In the genomic region with DNA sequence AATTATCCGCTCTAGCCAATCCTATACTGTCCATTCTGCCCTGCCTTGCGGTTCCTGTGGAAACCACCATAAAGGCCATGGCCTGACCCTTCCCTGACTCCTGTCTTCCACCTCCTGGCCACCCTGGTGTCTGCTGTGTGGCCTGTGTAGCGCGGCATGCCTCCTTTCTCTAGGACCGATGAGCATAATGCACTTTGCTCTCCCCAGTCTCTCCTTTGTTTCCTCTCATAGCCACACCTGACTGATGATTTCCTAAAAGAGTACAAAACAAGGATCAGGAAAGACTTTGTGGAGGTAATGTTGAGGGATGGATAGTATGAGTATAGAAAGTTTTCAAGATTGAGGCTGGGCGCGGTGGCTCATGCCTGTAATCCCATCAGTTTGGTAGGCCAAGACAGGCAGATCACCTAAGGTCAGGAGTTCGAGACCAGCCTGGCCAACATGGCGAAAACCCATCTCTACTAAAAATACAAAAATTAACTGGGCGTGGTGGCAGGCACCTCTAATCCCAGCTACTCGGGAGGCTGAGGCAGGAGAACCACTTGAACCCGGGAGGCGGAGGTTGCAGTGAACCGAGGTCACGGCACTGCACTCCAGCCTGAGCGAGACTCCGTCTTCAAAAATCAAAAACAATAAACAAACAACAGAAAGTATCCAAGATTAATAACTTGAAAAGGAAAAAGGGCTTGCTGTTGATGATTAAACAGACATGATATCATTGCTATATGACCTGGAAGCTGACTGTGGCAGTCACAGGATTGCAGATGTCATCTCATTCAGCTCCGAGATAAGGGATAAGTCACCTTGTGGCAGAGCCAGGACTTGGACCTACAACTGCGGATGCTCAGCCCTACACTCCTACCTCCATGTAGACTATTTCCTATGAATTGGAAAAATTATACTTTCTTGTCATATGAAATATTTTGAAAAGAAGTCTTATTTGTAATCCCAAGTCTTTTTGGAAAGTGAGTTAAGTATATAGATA, we compare ENCODE assay signal across 1 cellular context.
TF ChIP-seq lines count a peak whose summit lies in the region.

No MANE protein-coding gene starts in this region.

TF ChIP-seq in HepG2, 621 proteins besides CTCF, POLR2A, EP300 and RAD21 (continued from another document and continues in another):
- peak; percentile 96 for TF ChIP-seq RARA (CRISPR knock-in tag; IDR thresholded peaks at IDR 0.05)
- no peak for TF ChIP-seq NR2F2 (IDR thresholded peaks at IDR 0.05; ENCODE audit: borderline replicate concordance, low read depth)
- no peak for TF ChIP-seq MBNL3 (CRISPR knock-in tag; conservative IDR thresholded peaks at IDR 0.05)
- TF ChIP-seq ZNF331 (CRISPR knock-in tag; IDR thresholded peaks at IDR 0.05), result peak; percentile 74
- TF ChIP-seq, protein P1, sequence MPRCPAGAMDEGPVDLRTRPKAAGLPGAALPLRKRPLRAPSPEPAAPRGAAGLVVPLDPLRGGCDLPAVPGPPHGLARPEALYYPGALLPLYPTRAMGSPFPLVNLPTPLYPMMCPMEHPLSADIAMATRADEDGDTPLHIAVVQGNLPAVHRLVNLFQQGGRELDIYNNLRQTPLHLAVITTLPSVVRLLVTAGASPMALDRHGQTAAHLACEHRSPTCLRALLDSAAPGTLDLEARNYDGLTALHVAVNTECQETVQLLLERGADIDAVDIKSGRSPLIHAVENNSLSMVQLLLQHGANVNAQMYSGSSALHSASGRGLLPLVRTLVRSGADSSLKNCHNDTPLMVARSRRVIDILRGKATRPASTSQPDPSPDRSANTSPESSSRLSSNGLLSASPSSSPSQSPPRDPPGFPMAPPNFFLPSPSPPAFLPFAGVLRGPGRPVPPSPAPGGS (CRISPR knock-in tag; IDR thresholded peaks at IDR 0.05), result no peak
- TF ChIP-seq KLF13 (CRISPR knock-in tag; IDR thresholded peaks at IDR 0.05), result no peak
- no peak for TF ChIP-seq ZNF776 (CRISPR knock-in tag; IDR thresholded peaks at IDR 0.05)
- TF ChIP-seq FOXM1 (CRISPR knock-in tag; IDR thresholded peaks at IDR 0.05), result no peak
- no peak for TF ChIP-seq ZNF7 (CRISPR knock-in tag; IDR thresholded peaks at IDR 0.05)
- TF ChIP-seq ZNF790 (CRISPR knock-in tag; IDR thresholded peaks at IDR 0.05; ENCODE audit: borderline replicate concordance), result no peak
- TF ChIP-seq PLRG1 (conservative IDR thresholded peaks at IDR 0.05), result no peak
- no peak for TF ChIP-seq SETDB1 (CRISPR knock-in tag; IDR thresholded peaks at IDR 0.05; ENCODE audit: borderline replicate concordance)
- TF ChIP-seq SIX1 (CRISPR knock-in tag; IDR thresholded peaks at IDR 0.05; ENCODE audit: borderline replicate concordance), result peak; percentile 30; the same call in 1 of the 2 replicates
- no peak for TF ChIP-seq ZNF367 (CRISPR knock-in tag; IDR thresholded peaks at IDR 0.05; ENCODE audit: borderline replicate concordance)
- no peak for TF ChIP-seq ZNF850 (CRISPR knock-in tag; conservative IDR thresholded peaks at IDR 0.05)
- TF ChIP-seq CENPT (CRISPR knock-in tag; IDR thresholded peaks at IDR 0.05; ENCODE audit: low read depth), result no peak
- TF ChIP-seq ZBTB1 (CRISPR knock-in tag; IDR thresholded peaks at IDR 0.05; ENCODE audit: borderline replicate concordance), result no peak
- no peak for TF ChIP-seq NFE2 (CRISPR knock-in tag; IDR thresholded peaks at IDR 0.05)
- TF ChIP-seq, protein P2, sequence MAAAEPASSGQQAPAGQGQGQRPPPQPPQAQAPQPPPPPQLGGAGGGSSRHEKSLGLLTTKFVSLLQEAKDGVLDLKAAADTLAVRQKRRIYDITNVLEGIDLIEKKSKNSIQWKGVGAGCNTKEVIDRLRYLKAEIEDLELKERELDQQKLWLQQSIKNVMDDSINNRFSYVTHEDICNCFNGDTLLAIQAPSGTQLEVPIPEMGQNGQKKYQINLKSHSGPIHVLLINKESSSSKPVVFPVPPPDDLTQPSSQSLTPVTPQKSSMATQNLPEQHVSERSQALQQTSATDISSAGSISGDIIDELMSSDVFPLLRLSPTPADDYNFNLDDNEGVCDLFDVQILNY (CRISPR knock-in tag; conservative IDR thresholded peaks at IDR 0.05), result no peak
- peak; percentile 32; the same call in 1 of the 2 replicates for TF ChIP-seq ZNF12 (CRISPR knock-in tag; IDR thresholded peaks at IDR 0.05)
- TF ChIP-seq TFE3 (CRISPR knock-in tag; IDR thresholded peaks at IDR 0.05), result no peak; the same call in 1 of the 2 replicates
- TF ChIP-seq, protein P3, sequence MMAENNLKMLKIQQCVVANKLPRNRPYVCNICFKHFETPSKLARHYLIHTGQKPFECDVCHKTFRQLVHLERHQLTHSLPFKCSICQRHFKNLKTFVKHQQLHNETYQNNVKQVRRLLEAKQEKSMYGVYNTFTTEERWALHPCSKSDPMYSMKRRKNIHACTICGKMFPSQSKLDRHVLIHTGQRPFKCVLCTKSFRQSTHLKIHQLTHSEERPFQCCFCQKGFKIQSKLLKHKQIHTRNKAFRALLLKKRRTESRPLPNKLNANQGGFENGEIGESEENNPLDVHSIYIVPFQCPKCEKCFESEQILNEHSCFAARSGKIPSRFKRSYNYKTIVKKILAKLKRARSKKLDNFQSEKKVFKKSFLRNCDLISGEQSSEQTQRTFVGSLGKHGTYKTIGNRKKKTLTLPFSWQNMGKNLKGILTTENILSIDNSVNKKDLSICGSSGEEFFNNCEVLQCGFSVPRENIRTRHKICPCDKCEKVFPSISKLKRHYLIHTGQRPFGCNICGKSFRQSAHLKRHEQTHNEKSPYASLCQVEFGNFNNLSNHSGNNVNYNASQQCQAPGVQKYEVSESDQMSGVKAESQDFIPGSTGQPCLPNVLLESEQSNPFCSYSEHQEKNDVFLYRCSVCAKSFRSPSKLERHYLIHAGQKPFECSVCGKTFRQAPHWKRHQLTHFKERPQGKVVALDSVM (CRISPR knock-in tag; IDR thresholded peaks at IDR 0.05), result peak; percentile 44; the same call in 1 of the 2 replicates
- TF ChIP-seq ZBTB2 (CRISPR knock-in tag; IDR thresholded peaks at IDR 0.05; ENCODE audit: low read depth), result no peak
- TF ChIP-seq, protein P4, sequence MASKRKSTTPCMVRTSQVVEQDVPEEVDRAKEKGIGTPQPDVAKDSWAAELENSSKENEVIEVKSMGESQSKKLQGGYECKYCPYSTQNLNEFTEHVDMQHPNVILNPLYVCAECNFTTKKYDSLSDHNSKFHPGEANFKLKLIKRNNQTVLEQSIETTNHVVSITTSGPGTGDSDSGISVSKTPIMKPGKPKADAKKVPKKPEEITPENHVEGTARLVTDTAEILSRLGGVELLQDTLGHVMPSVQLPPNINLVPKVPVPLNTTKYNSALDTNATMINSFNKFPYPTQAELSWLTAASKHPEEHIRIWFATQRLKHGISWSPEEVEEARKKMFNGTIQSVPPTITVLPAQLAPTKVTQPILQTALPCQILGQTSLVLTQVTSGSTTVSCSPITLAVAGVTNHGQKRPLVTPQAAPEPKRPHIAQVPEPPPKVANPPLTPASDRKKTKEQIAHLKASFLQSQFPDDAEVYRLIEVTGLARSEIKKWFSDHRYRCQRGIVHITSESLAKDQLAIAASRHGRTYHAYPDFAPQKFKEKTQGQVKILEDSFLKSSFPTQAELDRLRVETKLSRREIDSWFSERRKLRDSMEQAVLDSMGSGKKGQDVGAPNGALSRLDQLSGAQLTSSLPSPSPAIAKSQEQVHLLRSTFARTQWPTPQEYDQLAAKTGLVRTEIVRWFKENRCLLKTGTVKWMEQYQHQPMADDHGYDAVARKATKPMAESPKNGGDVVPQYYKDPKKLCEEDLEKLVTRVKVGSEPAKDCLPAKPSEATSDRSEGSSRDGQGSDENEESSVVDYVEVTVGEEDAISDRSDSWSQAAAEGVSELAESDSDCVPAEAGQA (IDR thresholded peaks at IDR 0.05; ENCODE audit: low read depth), result no peak
- TF ChIP-seq, protein P4 (CRISPR knock-in tag; IDR thresholded peaks at IDR 0.05; ENCODE audit: borderline replicate concordance), result no peak
- TF ChIP-seq, protein P5, sequence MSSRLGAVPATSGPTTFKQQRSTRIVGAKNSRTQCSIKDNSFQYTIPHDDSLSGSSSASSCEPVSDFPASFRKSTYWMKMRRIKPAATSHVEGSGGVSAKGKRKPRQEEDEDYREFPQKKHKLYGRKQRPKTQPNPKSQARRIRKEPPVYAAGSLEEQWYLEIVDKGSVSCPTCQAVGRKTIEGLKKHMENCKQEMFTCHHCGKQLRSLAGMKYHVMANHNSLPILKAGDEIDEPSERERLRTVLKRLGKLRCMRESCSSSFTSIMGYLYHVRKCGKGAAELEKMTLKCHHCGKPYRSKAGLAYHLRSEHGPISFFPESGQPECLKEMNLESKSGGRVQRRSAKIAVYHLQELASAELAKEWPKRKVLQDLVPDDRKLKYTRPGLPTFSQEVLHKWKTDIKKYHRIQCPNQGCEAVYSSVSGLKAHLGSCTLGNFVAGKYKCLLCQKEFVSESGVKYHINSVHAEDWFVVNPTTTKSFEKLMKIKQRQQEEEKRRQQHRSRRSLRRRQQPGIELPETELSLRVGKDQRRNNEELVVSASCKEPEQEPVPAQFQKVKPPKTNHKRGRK (CRISPR knock-in tag; IDR thresholded peaks at IDR 0.05), result no peak
- TF ChIP-seq GLI4 (CRISPR knock-in tag; IDR thresholded peaks at IDR 0.05; ENCODE audit: borderline replicate concordance), result no peak
- TF ChIP-seq, protein P6, sequence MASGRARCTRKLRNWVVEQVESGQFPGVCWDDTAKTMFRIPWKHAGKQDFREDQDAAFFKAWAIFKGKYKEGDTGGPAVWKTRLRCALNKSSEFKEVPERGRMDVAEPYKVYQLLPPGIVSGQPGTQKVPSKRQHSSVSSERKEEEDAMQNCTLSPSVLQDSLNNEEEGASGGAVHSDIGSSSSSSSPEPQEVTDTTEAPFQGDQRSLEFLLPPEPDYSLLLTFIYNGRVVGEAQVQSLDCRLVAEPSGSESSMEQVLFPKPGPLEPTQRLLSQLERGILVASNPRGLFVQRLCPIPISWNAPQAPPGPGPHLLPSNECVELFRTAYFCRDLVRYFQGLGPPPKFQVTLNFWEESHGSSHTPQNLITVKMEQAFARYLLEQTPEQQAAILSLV (CRISPR knock-in tag; IDR thresholded peaks at IDR 0.05; ENCODE audit: borderline replicate concordance), result peak; percentile 15; the same call in 1 of the 2 replicates
- TF ChIP-seq, protein P7, sequence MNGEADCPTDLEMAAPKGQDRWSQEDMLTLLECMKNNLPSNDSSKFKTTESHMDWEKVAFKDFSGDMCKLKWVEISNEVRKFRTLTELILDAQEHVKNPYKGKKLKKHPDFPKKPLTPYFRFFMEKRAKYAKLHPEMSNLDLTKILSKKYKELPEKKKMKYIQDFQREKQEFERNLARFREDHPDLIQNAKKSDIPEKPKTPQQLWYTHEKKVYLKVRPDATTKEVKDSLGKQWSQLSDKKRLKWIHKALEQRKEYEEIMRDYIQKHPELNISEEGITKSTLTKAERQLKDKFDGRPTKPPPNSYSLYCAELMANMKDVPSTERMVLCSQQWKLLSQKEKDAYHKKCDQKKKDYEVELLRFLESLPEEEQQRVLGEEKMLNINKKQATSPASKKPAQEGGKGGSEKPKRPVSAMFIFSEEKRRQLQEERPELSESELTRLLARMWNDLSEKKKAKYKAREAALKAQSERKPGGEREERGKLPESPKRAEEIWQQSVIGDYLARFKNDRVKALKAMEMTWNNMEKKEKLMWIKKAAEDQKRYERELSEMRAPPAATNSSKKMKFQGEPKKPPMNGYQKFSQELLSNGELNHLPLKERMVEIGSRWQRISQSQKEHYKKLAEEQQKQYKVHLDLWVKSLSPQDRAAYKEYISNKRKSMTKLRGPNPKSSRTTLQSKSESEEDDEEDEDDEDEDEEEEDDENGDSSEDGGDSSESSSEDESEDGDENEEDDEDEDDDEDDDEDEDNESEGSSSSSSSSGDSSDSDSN (CRISPR knock-in tag; IDR thresholded peaks at IDR 0.05), result peak; percentile 41; the same call in 1 of the 2 replicates
- no peak for TF ChIP-seq PAX8 (CRISPR knock-in tag; IDR thresholded peaks at IDR 0.05; ENCODE audit: borderline replicate concordance)
- no peak for TF ChIP-seq HOXA5 (CRISPR knock-in tag; IDR thresholded peaks at IDR 0.05)
- TF ChIP-seq ZNF337 (CRISPR knock-in tag; IDR thresholded peaks at IDR 0.05; ENCODE audit: borderline replicate concordance, low read depth), result no peak
- no peak for TF ChIP-seq U2AF2 (IDR thresholded peaks at IDR 0.05; ENCODE audit: low read depth, low read length)
- TF ChIP-seq ZNF703 (CRISPR knock-in tag; IDR thresholded peaks at IDR 0.05; ENCODE audit: borderline replicate concordance), result no peak
